Comparison of ENCODE assay signal across 1 cellular context in the genomic region with DNA sequence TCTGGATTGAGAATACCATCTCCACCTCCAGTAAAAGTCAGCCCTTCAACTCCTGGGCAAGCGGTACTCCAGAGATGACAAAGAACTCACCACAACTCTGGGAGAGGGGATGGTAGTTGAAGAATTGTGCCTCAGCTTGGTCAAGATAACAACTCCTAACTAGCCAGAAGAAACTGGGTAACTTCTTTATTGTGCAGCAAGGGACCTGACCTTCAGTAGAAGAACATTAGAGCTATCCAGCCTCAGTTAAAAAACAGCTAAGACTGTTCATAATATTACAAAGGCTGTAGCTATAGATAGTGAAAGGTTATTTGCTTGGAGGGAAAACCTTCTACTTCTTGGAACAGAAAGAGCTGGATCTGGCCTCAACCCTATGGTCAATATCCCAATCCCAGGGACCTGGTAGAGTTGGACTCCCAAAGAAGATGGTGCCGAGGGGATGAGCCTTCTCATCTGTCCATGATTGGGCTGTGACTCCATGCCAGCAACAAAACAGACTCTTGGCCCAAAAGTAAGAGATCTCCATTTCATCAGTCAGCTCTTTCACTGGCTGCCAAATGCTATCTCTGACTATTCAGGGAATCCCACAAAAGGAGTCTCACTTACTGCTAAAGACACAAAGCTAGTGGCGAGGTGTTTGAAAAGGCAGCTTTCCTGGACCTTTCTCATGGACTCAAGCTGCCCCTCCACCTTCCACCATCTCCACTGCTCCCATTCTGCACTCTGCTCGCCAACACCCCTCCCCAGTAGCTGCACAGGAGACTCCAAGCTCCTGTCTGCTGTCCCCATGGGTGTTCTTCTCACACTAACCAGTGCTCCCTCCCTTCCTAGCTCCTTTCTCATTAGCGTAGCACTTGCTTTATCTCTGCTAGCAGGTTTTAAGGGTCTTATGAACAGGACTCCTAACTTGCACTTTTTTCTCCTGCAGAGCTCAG.
TF ChIP-seq lines count a peak whose summit lies in the region.

No MANE protein-coding gene starts in this region.

TF ChIP-seq in WTC11, 78 proteins besides CTCF, POLR2A, EP300 and RAD21 (continues in another document):
- TF ChIP-seq MXD4 (CRISPR knock-in tag; IDR thresholded peaks at IDR 0.05; ENCODE audit: borderline replicate concordance) (no peak), GABPB1 (CRISPR knock-in tag; IDR thresholded peaks at IDR 0.05) (no peak), ZNF423 (CRISPR knock-in tag; IDR thresholded peaks at IDR 0.05) (no peak), TEAD1 (CRISPR knock-in tag; IDR thresholded peaks at IDR 0.05) (no peak), ZNF416 (CRISPR knock-in tag; IDR thresholded peaks at IDR 0.05) (0 out of 2 replicates have a peak, but pooled peaks have one; percentile 51), MYBL2 (CRISPR knock-in tag; IDR thresholded peaks at IDR 0.05) (no peak), GRHL2 (CRISPR knock-in tag; IDR thresholded peaks at IDR 0.05; ENCODE audit: insufficient replicate concordance, severe bottlenecking) (no peak), NR1H2 (CRISPR knock-in tag; IDR thresholded peaks at IDR 0.05) (no peak), AFF4 (CRISPR knock-in tag; IDR thresholded peaks at IDR 0.05; ENCODE audit: borderline replicate concordance) (no peak), CREB1 (CRISPR knock-in tag; IDR thresholded peaks at IDR 0.05) (no peak), ATF1 (CRISPR knock-in tag; IDR thresholded peaks at IDR 0.05) (no peak), EMX1 (CRISPR knock-in tag; IDR thresholded peaks at IDR 0.05) (peak; percentile 94), NFATC4 (CRISPR knock-in tag; IDR thresholded peaks at IDR 0.05) (peak; percentile 90), FOXP4 (CRISPR knock-in tag; IDR thresholded peaks at IDR 0.05) (no peak), NFYB (CRISPR knock-in tag; conservative IDR thresholded peaks at IDR 0.05; ENCODE audit: low read depth) (no peak), SOX15 (CRISPR knock-in tag; IDR thresholded peaks at IDR 0.05) (no peak), ZBTB43 (CRISPR knock-in tag; IDR thresholded peaks at IDR 0.05) (no peak), AR (CRISPR knock-in tag; IDR thresholded peaks at IDR 0.05) (no peak), ZNF671 (CRISPR knock-in tag; IDR thresholded peaks at IDR 0.05) (peak; percentile 95), PRRX2 (CRISPR knock-in tag; IDR thresholded peaks at IDR 0.05) (peak; percentile 87), IRF2 (CRISPR knock-in tag; IDR thresholded peaks at IDR 0.05; ENCODE audit: borderline replicate concordance, low read depth) (no peak), RORB (CRISPR knock-in tag; IDR thresholded peaks at IDR 0.05) (no peak)
- TF ChIP-seq, protein P1, sequence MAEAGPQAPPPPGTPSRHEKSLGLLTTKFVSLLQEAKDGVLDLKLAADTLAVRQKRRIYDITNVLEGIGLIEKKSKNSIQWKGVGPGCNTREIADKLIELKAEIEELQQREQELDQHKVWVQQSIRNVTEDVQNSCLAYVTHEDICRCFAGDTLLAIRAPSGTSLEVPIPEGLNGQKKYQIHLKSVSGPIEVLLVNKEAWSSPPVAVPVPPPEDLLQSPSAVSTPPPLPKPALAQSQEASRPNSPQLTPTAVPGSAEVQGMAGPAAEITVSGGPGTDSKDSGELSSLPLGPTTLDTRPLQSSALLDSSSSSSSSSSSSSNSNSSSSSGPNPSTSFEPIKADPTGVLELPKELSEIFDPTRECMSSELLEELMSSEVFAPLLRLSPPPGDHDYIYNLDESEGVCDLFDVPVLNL (CRISPR knock-in tag; IDR thresholded peaks at IDR 0.05; ENCODE audit: borderline replicate concordance, low read depth), result no peak
- TF ChIP-seq, protein P2, sequence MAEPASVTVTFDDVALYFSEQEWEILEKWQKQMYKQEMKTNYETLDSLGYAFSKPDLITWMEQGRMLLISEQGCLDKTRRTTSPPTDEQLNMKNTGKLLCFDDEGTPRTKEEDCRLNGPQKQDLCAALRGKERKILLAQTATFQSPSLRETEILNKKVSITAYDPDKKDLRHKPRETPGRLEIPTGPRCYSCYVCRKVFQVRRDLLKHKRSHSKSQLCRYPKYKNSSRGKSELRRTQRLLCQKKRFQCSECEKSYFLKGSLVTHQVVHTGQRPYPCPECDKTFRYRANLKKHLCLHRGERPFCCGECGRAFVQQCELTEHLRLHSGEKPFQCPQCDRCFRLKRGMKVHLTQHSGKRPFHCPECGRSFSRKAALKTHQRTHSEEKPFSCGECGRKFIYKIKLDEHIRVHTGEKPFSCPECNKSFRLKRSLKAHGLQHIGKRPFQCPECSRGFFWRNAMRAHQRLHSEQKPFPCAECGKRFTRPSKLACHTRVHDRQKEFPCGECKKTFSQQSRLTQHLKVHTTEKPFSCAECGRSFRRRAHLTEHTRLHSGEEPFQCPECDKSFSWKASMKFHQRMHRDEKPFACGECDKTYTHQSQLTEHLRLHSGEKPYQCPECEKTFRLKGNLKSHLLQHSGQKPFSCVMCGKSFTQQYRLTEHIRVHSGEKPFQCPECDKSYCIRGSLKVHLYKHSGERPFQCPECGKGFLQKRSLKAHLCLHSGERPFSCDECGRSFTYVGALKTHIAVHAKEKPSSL (CRISPR knock-in tag; conservative IDR thresholded peaks at IDR 0.05), result 0 out of 2 replicates have a peak, but pooled peaks have one; percentile 33
- TF ChIP-seq, protein P3, sequence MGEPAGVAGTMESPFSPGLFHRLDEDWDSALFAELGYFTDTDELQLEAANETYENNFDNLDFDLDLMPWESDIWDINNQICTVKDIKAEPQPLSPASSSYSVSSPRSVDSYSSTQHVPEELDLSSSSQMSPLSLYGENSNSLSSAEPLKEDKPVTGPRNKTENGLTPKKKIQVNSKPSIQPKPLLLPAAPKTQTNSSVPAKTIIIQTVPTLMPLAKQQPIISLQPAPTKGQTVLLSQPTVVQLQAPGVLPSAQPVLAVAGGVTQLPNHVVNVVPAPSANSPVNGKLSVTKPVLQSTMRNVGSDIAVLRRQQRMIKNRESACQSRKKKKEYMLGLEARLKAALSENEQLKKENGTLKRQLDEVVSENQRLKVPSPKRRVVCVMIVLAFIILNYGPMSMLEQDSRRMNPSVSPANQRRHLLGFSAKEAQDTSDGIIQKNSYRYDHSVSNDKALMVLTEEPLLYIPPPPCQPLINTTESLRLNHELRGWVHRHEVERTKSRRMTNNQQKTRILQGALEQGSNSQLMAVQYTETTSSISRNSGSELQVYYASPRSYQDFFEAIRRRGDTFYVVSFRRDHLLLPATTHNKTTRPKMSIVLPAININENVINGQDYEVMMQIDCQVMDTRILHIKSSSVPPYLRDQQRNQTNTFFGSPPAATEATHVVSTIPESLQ (CRISPR knock-in tag; IDR thresholded peaks at IDR 0.05), result no peak
- TF ChIP-seq, protein P4, sequence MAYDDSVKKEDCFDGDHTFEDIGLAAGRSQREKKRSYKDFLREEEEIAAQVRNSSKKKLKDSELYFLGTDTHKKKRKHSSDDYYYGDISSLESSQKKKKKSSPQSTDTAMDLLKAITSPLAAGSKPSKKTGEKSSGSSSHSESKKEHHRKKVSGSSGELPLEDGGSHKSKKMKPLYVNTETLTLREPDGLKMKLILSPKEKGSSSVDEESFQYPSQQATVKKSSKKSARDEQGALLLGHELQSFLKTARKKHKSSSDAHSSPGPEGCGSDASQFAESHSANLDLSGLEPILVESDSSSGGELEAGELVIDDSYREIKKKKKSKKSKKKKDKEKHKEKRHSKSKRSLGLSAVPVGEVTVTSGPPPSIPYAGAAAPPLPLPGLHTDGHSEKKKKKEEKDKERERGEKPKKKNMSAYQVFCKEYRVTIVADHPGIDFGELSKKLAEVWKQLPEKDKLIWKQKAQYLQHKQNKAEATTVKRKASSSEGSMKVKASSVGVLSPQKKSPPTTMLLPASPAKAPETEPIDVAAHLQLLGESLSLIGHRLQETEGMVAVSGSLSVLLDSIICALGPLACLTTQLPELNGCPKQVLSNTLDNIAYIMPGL (CRISPR knock-in tag; IDR thresholded peaks at IDR 0.05), result no peak
- TF ChIP-seq, protein P5, sequence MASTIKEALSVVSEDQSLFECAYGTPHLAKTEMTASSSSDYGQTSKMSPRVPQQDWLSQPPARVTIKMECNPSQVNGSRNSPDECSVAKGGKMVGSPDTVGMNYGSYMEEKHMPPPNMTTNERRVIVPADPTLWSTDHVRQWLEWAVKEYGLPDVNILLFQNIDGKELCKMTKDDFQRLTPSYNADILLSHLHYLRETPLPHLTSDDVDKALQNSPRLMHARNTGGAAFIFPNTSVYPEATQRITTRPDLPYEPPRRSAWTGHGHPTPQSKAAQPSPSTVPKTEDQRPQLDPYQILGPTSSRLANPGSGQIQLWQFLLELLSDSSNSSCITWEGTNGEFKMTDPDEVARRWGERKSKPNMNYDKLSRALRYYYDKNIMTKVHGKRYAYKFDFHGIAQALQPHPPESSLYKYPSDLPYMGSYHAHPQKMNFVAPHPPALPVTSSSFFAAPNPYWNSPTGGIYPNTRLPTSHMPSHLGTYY (CRISPR knock-in tag; IDR thresholded peaks at IDR 0.05), result 0 out of 2 replicates have a peak, but pooled peaks have one; percentile 57
